Comparison of ENCODE assay signal across 9 cellular contexts in genomic region chr15:64883997-64884511, GRCh38. TPM values are rescaled to one million over a fixed set of nuclear protein-coding genes. Genes with fewer than 3 reads are reported as not detected.
DNase-seq lines count a peak whose midpoint lies in the region; ATAC-seq and TF ChIP-seq lines count a peak whose summit lies in the region.
"Had no signal": no experiment of that assay in that cellular context is flagged by ENCODE, and none has a peak within 500 bp of the region (broad histone marks: within the 10 kb centered on the region; RNA-seq: fewer than 3 reads in every experiment).

No MANE protein-coding gene starts in this region.

- H3K4me2 ChIP-seq in smooth muscle cell = peak overlapping the region; percentile 65

- H3K27ac ChIP-seq in heart left ventricle (peak overlapping the region in 10 of 12 donors; percentile 54 to 96 (median 66)), smooth muscle cell (ENCODE audit: low read depth) (peak overlapping the region; percentile 92)
- H3K27ac ChIP-seq: 22Rv1 had no signal

- H3K4me1 ChIP-seq in heart left ventricle (peaks cover 3 to 66% (median 21%) of the 10 kb centered on the region in 12 donors), smooth muscle cell (ENCODE audit: low read depth) (peaks cover 13% of the 10 kb centered on the region)

- no peaks in the 10 kb centered on the region for H3K9me3 ChIP-seq in heart left ventricle
- H3K9me3 ChIP-seq in smooth muscle cell (replicated peaks; ENCODE audit: low read depth) = no peaks in the 10 kb centered on the region

- H3K4me3 ChIP-seq in heart left ventricle (no peak overlapping the region), smooth muscle cell (no peak overlapping the region)

- H4K20me1 ChIP-seq in smooth muscle cell (ENCODE audit: low read depth) = no peaks in the 10 kb centered on the region

- 16 to 23% (median 22%) methylated on average over 4 to 10 of the region's 10 CpGs for WGBS in heart left ventricle, 4 donors
- 26% methylated on average over 10 of the region's 10 CpGs for WGBS in smooth muscle cell (ENCODE audit: low lambda C conversion rate)

- H3K9ac ChIP-seq in smooth muscle cell (ENCODE audit: low read depth) = peak overlapping the region; percentile 70

- H2AFZ ChIP-seq in smooth muscle cell (ENCODE audit: low read depth) = no peak overlapping the region

- TF ChIP-seq POLR2A in heart left ventricle (IDR thresholded peaks at IDR 0.05) = no peak

- no peaks in the 10 kb centered on the region for H3K36me3 ChIP-seq in heart left ventricle
- H3K36me3 ChIP-seq in smooth muscle cell (ENCODE audit: low read depth) = no peaks in the 10 kb centered on the region

- peak; percentile 78 for ATAC-seq in HG02884 (IDR thresholded peaks at IDR 0.05; ENCODE audit: unreplicated experiment)
- peak; percentile 37 to 88 (median 82) for ATAC-seq in heart left ventricle
- ATAC-seq in GM19397 (IDR thresholded peaks at IDR 0.05; ENCODE audit: unreplicated experiment) = no peak

- intact Hi-C loops in heart left ventricle (cut with DNase I) = no loop called here

- H3F3A ChIP-seq in smooth muscle cell (ENCODE audit: low read depth) = peaks cover 5% of the 10 kb centered on the region

- no peaks in the 10 kb centered on the region for H3K79me2 ChIP-seq in smooth muscle cell (ENCODE audit: low read depth)

- TF ChIP-seq CTCF in heart left ventricle (IDR thresholded peaks at IDR 0.05) = no peak
- TF ChIP-seq CTCF in smooth muscle cell (IDR thresholded peaks at IDR 0.05; ENCODE audit: borderline replicate concordance, insufficient read depth, poor library complexity, severe bottlenecking) = no peak

- no peaks in the 10 kb centered on the region for H3K27me3 ChIP-seq in heart left ventricle
- no peaks in the 10 kb centered on the region for H3K27me3 ChIP-seq in smooth muscle cell (ENCODE audit: low read depth)

- DNase-seq in DMS 273 (lab: John Stamatoyannopoulos, UW; ENCODE audit: unreplicated experiment) (peak; percentile 21), DMS 273 treated with DMSO at 0.1 percent for 48 hours (lab: John Stamatoyannopoulos, UW) (no peak), SHP77 treated with DMSO at 0.1 percent for 48 hours (lab: John Stamatoyannopoulos, UW) (peak; percentile 51), heart left ventricle (peak; percentile 77 to 87 (median 84)), smooth muscle cell (lab: John Stamatoyannopoulos, UW; ENCODE audit: unreplicated experiment) (peak; percentile 68)
- DNase-seq in activated naive CD4-positive, alpha-beta T cell treated with anti-CD3 and anti-CD28 coated beads, Interleukin-2, amount 50 U/mL, for 16 hours = peak; percentile 83

RNA-seq across cellular contexts. Expression of gene ANKDD1A, which starts 27.6 kb away (rescaled TPM):
- total RNA-seq in heart left ventricle = 1 to 10 TPM in 5 of 9 donors, under 1 TPM in 4; 0.42 to 3.4 (median 1.1) TPM
- 1 to 10 TPM in 1 of 2 donors, under 1 TPM in 1; 0.88 to 1.2 TPM for polyA plus RNA-seq in heart left ventricle
- 1.3 and 1.7 TPM in 2 replicates for total RNA-seq in smooth muscle cell
- 2.8 and 5.6 TPM in 2 replicates for polyA plus RNA-seq in smooth muscle cell

RNA-seq across cellular contexts. Expression of gene PLEKHO2, which starts 42.3 kb away (rescaled TPM):
- total RNA-seq in heart left ventricle (10 to 100 TPM in 3 of 9 donors, 1 to 10 TPM in 6; 7.0 to 50.8 (median 9.2) TPM), smooth muscle cell (7.9 and 13.7 TPM in 2 replicates)
- polyA plus RNA-seq in heart left ventricle (10 to 100 TPM in 1 of 2 donors, 1 to 10 TPM in 1; 5.3 to 13.4 TPM), smooth muscle cell (16.3 and 20.0 TPM in 2 replicates)

RNA-seq across cellular contexts. Expression of gene PIF1, which starts 58.6 kb away (rescaled TPM):
- total RNA-seq in heart left ventricle = 1 to 10 TPM in 2 of 9 donors, under 1 TPM in 5, not detected in 2; 0.23 to 4.6 (median 0.52) TPM
- under 1 TPM; 0.40 to 0.88 TPM for polyA plus RNA-seq in heart left ventricle
- 0.40 and 1.6 TPM in 2 replicates for total RNA-seq in smooth muscle cell
- 1.5 TPM in 2 replicates for polyA plus RNA-seq in smooth muscle cell
